Comparison of ENCODE assay signal across 19 cellular contexts in the genomic region with DNA sequence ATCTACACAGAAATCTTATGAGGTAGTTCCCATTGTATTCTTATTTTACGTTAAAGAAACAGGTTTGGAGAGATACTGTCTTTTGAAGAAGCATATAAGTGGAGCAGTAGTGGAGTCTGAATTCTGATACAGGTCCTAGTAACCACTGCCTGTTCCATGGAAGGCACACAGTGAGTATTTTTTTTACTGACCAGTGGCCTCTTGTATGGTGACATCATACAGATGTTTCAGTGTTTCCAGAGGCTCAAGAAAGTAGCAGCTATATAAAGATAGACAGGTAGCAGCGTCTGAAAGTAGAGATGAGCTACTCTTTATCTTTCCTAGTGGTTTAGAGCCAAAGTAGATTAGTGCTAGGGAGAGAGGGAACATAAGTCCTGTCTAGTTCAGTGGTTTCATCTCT.
"Had no signal": no experiment of that assay in that cellular context is flagged by ENCODE, and none has a peak within 500 bp of the region (broad histone marks: within the 10 kb centered on the region; RNA-seq: fewer than 3 reads in every experiment).

No MANE protein-coding gene starts in this region.

- H3K27ac Mint-ChIP-seq: activated CD8-positive, alpha-beta T cell treated with anti-CD3 and anti-CD28 coated beads, Interleukin-2, amount 10 ng/mL, durations not matched to agents 7 days and 5 days; activated naive CD8-positive, alpha-beta T cell; nephron progenitor cell; stimulated activated effector memory CD8-positive, alpha-beta T cell treated with anti-CD3 and anti-CD28 coated beads, Interleukin-12 subunit alpha, Interleukin-12 subunit beta, amount 100 ng/mL, for 72 hours; stimulated activated naive CD8-positive, alpha-beta T cell treated with anti-CD3 and anti-CD28 coated beads, Interleukin-15, amount 100 ng/mL, for 72 hours had no signal

- H3K27me3 ChIP-seq: breast epithelium, suprapubic skin, vagina had no signal

- H3K27ac ChIP-seq: breast epithelium, epithelial cell of prostate, parathyroid adenoma, suprapubic skin, vagina had no signal

- H3K36me3 Mint-ChIP-seq: stimulated activated effector memory CD8-positive, alpha-beta T cell treated with anti-CD3 and anti-CD28 coated beads, Interleukin-12 subunit alpha, Interleukin-12 subunit beta, amount 100 ng/mL, for 72 hours had no signal

- H3K4me1 ChIP-seq: breast epithelium, parathyroid adenoma had no signal

- H3K9me3 ChIP-seq: breast epithelium, SK-N-SH, suprapubic skin, vagina had no signal

- H3K4me3 Mint-ChIP-seq: activated CD8-positive, alpha-beta T cell treated with anti-CD3 and anti-CD28 coated beads, Interleukin-2, amount 10 ng/mL, durations not matched to agents 7 days and 5 days; activated naive CD8-positive, alpha-beta T cell; nephron progenitor cell; stimulated activated effector memory CD8-positive, alpha-beta T cell treated with anti-CD3 and anti-CD28 coated beads, Interleukin-12 subunit alpha, Interleukin-12 subunit beta, amount 100 ng/mL, for 72 hours; stimulated activated naive CD8-positive, alpha-beta T cell treated with anti-CD3 and anti-CD28 coated beads, Interleukin-15, amount 100 ng/mL, for 72 hours had no signal

- H3K27me3 Mint-ChIP-seq: activated naive CD8-positive, alpha-beta T cell; stimulated activated naive CD8-positive, alpha-beta T cell treated with anti-CD3 and anti-CD28 coated beads, Interleukin-15, amount 100 ng/mL, for 72 hours had no signal

- H3K36me3 ChIP-seq: breast epithelium, vagina had no signal

- ATAC-seq: activated CD8-positive, alpha-beta T cell treated with anti-CD3 and anti-CD28 coated beads, Interleukin-2, amount 10 ng/mL, durations not matched to agents 7 days and 5 days; stimulated activated effector memory CD8-positive, alpha-beta T cell treated with anti-CD3 and anti-CD28 coated beads, Interleukin-12 subunit alpha, Interleukin-12 subunit beta, amount 100 ng/mL, for 72 hours; stimulated activated naive CD8-positive, alpha-beta T cell treated with anti-CD3 and anti-CD28 coated beads, Interleukin-15, amount 100 ng/mL, for 72 hours had no signal

- H3K4me3 ChIP-seq: breast epithelium, suprapubic skin, vagina had no signal

- DNase-seq: activated CD4-positive, alpha-beta T cell treated with anti-CD3 and anti-CD28 coated beads for 1 hour; activated CD4-positive, alpha-beta T cell treated with anti-CD3 and anti-CD28 coated beads, Interleukin-2, amount 50 U/mL, for 1 hour; activated CD8-positive, alpha-beta T cell treated with anti-CD3 and anti-CD28 coated beads, Interleukin-2, amount 10 ng/mL, durations not matched to agents 7 days and 5 days; activated gamma-delta T cell treated with Interleukin-2 at 50 U/mL for 16 hours; cortex of kidney; hippocampal formation; nephron progenitor cell; SK-N-SH; stimulated activated CD4-positive, alpha-beta T cell treated with anti-CD3 and anti-CD28 coated beads, Interleukin-12 subunit alpha, Interleukin-12 subunit beta, amount 100 ng/mL, for 4 hours; stimulated activated CD4-positive, alpha-beta T cell treated with anti-CD3 and anti-CD28 coated beads, Interleukin-1b, Interleukin-23, amount 100 ng/mL, for 48 hours; stimulated activated naive CD8-positive, alpha-beta T cell treated with anti-CD3 and anti-CD28 coated beads, Interleukin-15, amount 100 ng/mL, for 72 hours; trophoblast cell had no signal
